In the genomic region with DNA sequence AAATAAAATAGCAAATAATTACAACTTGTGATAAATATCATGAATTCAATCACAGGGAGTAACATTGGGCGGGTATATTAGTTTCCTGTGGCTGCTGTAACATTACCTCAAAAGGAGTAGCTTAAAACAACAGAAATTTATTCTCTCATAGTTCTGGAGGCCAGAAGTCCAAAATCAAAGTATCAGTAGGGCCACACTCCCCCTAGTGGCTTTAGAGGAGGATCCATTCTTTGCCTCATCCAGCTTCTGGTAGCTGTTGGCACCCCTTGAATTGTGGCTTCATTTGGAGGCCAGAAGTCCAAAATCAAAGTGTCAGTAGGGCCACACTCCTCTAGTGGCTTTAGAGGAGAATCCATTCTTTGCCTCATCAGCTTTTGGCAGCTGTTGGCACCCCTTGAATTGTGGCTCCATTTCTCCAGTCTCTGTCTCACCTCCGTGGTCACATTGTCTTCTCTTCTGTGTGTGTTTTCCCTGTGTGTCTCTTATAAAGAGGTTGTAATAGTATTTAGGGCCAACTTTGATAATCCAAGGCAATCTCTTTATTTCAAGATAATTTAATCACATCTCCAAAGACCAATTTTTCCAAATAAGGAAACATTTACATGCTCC, we compare ENCODE assay signal across 8 cellular contexts. TPM values are rescaled to one million over a fixed set of nuclear protein-coding genes. Genes with fewer than 3 reads are reported as not detected.
DNase-seq lines count a peak whose midpoint lies in the region; ATAC-seq and TF ChIP-seq lines count a peak whose summit lies in the region.

No MANE protein-coding gene starts in this region.

- DNase-seq in cardiac muscle cell (ENCODE audit: low read depth in 1 of 2, low spot score in 1 of 2) (peak; percentile 12 to 62), Right ventricle myocardium inferior (ENCODE audit: missing footprints) (no peak), NB4 (ENCODE audit: low read depth) (peak; percentile 25), dermis blood vessel endothelial cell (peak; percentile 70), renal cortical epithelial cell (ENCODE audit: low read depth) (peak; percentile 47)
- no peak for DNase-seq in stimulated activated CD4-positive, alpha-beta T cell treated with anti-CD3 and anti-CD28 coated beads, Interleukin-12 subunit alpha, Interleukin-12 subunit beta, amount 100 ng/mL, for 4 hours

- TF ChIP-seq POLR2A in NB4 (IDR thresholded peaks at IDR 0.05; ENCODE audit: extremely low read depth, insufficient read length), result no peak

- no peaks in the 10 kb centered on the region for H3K27me3 ChIP-seq in cardiac muscle cell

- TF ChIP-seq CTCF in cardiac muscle cell (IDR thresholded peaks at IDR 0.05; ENCODE audit: low read depth, low read length) (peak; percentile 79), NB4 (IDR thresholded peaks at IDR 0.05; ENCODE audit: low read depth, low read length) (peak; percentile 52)

- no peak overlapping the region for H3K27ac ChIP-seq in cardiac muscle cell

- no peaks in the 10 kb centered on the region for H3K4me1 ChIP-seq in cardiac muscle cell (ENCODE audit: low read depth)

- H3K36me3 ChIP-seq in cardiac muscle cell, result no peaks in the 10 kb centered on the region

- no peak overlapping the region for H3K4me3 ChIP-seq in cardiac muscle cell
- no peak overlapping the region for H3K4me3 ChIP-seq in NB4 (ENCODE audit: low read depth, low read length)

- ATAC-seq in Right ventricle myocardium inferior (no peak), HG02970 (IDR thresholded peaks at IDR 0.05; ENCODE audit: low FRiP score, unreplicated experiment) (no peak), HG03565 (IDR thresholded peaks at IDR 0.05; ENCODE audit: unreplicated experiment) (no peak)

- intact Hi-C loops in Right ventricle myocardium inferior (cut with DNase I), result loop anchor here (5.0 to 10.0 kb wide), 2 partner anchors 228 to 411 kb away; no protein-coding TSS in a partner anchor

- no peaks in the 10 kb centered on the region for H3K9me3 ChIP-seq in cardiac muscle cell (ENCODE audit: low read depth)

RNA-seq across cellular contexts. Expression of a gene that starts 3.1 kb away (rescaled TPM):
- total RNA-seq in cardiac muscle cell (0.53 and 1.3 TPM in 2 replicates), Right ventricle myocardium inferior (0.22 TPM), dermis blood vessel endothelial cell (1.2 and 1.5 TPM in 2 replicates), renal cortical epithelial cell (3.5 and 8.0 TPM in 2 replicates)
- polyA plus RNA-seq in cardiac muscle cell, result 0.53 and 3.5 TPM in 2 replicates

Comparison
In these comparisons a context has a peak if more than half of its experiments do, and no peak if none do; other contexts are left out.
1. DNase-seq: peak in cardiac muscle cell (2 of 2), NB4 (single experiment), dermis blood vessel endothelial cell (single experiment) and renal cortical epithelial cell (single experiment); none in Right ventricle myocardium inferior (single experiment) and stimulated activated CD4-positive, alpha-beta T cell treated with anti-CD3 and anti-CD28 coated beads, Interleukin-12 subunit alpha, Interleukin-12 subunit beta, amount 100 ng/mL, for 4 hours (single experiment).